8 cellular contexts compared by ENCODE assay signal in the genomic region with DNA sequence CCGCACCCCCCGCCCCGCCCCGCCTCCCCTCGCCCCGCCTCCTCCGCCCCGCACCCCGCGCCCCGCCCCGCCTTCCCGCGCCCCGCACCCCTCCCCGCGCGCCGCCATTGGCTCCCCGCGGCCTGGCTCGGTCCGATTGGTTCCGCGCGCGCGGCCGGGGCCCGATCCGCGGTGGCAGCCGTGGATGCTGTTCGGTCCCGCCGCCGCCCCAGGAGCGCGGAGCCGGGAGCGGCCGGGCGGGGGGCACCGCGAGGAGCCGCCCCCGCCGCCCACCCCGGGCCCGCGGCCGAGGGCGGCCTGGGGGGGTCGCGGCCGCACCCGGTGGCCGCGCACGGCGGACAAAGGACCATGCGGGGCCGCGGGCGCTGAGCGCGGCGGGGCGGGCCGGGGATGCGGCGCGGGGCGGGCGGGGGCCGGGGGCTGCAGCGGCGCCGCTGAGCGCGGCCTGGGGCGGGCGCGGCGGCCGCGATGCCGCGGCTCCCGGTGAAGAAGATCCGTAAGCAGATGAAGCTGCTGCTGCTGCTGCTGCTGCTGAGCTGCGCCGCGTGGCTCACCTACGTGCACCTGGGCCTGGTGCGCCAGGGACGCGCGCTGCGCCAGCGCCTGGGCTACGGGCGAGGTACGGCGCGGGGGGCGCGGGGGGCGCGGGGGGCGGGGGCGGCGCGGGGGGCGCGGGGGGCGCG. TPM values are rescaled to one million over a fixed set of nuclear protein-coding genes. Genes with fewer than 3 reads are reported as not detected.
A peak's percentile ranks its signal among the peaks of the same experiment; 100 is the strongest.
DNase-seq lines count a peak whose midpoint lies in the region; FAIRE-seq and TF ChIP-seq lines count a peak whose summit lies in the region.

A gene with protein sequence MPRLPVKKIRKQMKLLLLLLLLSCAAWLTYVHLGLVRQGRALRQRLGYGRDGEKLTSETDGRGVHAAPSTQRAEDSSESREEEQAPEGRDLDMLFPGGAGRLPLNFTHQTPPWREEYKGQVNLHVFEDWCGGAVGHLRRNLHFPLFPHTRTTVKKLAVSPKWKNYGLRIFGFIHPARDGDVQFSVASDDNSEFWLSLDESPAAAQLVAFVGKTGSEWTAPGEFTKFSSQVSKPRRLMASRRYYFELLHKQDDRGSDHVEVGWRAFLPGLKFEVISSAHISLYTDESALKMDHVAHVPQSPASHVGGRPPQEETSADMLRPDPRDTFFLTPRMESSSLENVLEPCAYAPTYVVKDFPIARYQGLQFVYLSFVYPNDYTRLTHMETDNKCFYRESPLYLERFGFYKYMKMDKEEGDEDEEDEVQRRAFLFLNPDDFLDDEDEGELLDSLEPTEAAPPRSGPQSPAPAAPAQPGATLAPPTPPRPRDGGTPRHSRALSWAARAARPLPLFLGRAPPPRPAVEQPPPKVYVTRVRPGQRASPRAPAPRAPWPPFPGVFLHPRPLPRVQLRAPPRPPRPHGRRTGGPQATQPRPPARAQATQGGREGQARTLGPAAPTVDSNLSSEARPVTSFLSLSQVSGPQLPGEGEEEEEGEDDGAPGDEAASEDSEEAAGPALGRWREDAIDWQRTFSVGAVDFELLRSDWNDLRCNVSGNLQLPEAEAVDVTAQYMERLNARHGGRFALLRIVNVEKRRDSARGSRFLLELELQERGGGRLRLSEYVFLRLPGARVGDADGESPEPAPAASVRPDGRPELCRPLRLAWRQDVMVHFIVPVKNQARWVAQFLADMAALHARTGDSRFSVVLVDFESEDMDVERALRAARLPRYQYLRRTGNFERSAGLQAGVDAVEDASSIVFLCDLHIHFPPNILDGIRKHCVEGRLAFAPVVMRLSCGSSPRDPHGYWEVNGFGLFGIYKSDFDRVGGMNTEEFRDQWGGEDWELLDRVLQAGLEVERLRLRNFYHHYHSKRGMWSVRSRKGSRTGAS (plus strand): TSS at position 164 of the 683 bp plus-strand sequence. CDS start 305 bp downstream, at position 469.

- peaks cover 21% of the 10 kb centered on the region for H3K36me3 Mint-ChIP-seq in brain

- H3K27ac ChIP-seq in layer of hippocampus (ENCODE audit: low read depth, low read length): peak within 1 kb of the TSS; percentile 65

- TF ChIP-seq CTCF in D721Med (IDR thresholded peaks at IDR 0.05; ENCODE audit: insufficient read depth, missing control alignments) (no peak), brain (conservative IDR thresholded peaks at IDR 0.05) (no peak)

- peaks cover 41% of the 10 kb centered on the region for H3K4me1 Mint-ChIP-seq in brain

- H3K27me3 ChIP-seq in layer of hippocampus (ENCODE audit: control insufficient read depth, insufficient read depth, low read length): no peaks in the 10 kb centered on the region

- peaks cover 0 to 9% (median 0%) of the 10 kb centered on the region in 5 experiments for H3K9me3 Mint-ChIP-seq in brain

- FAIRE-seq in D721Med (lab: Jason Lieb, UNC) (no peak), urothelium cell line (lab: Jason Lieb, UNC) (no peak)

- H3K27me3 Mint-ChIP-seq in brain: no peaks in the 10 kb centered on the region

- H3K4me3 Mint-ChIP-seq in brain: peak within 1 kb of the TSS; percentile 89 to 97 (median 92)

- peak within 1 kb of the TSS; percentile 80 to 97 (median 95) for H3K27ac Mint-ChIP-seq in brain

- DNase-seq in D721Med (ENCODE audit: insufficient read length, low spot score): peak; percentile 63
- peak; percentile 62 for DNase-seq in NCI-H2196 (lab: John Stamatoyannopoulos, UW; ENCODE audit: unreplicated experiment)
- peak; percentile 61 for DNase-seq in urothelium cell line (ENCODE audit: low spot score)
- no peak for DNase-seq in Kasumi-1 (lab: John Stamatoyannopoulos, UW)
- no peak for DNase-seq in germinal center (ENCODE audit: low spot score)
- DNase-seq in activated CD4-positive, CD25-positive, alpha-beta regulatory T cell (lab: John Stamatoyannopoulos, UW): no peak

RNA-seq across cellular contexts. Expression of the gene that starts here (rescaled TPM):
- 40.5 TPM for polyA plus RNA-seq in brain (ENCODE audit: insufficient read depth, low read depth, low replicate concordance)

Comparison
In these comparisons a context has a peak if more than half of its experiments do, and no peak if none do; other contexts are left out.
1. DNase-seq: peak in D721Med (single experiment), NCI-H2196 (single experiment) and urothelium cell line (single experiment); none in Kasumi-1 (0 of 2), germinal center (single experiment) and activated CD4-positive, CD25-positive, alpha-beta regulatory T cell (0 of 4).